In the genomic region with DNA sequence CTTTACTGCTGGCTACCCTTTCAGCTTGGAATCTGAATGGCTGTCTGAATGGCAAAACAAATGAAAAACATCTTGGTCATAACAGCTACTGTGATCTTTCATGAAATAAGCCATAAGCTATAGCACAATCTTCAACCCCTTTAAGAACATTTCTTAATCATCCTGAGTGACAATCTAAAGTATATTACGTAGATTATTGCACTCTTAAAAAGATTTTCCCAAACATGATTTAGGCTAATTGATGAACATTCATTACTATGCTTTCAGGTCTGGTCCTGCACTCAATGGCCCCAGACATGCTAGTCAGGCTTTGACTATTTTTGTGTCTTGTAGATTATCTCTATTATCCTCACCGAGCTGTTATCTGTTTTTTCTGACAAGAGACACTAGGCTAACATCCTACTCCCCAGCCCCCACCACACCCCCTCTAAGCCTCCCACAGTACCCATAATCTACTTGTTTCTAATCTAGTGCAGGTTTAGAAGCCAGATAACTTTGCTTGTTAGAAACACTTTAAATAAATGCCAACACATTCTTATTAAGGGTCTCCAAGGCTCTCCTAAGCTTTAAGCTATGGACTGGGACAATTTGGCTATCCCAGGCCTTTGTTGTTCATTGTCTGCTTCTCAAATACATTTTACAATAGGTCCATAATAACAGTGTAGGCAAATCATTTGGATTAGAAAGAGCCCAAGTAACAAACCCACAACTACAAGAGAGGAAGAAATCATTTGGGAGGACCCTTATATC, we compare ENCODE assay signal across 2 cellular contexts.
TF ChIP-seq lines count a peak whose summit lies in the region.

No MANE protein-coding gene starts in this region.

TF ChIP-seq in SK-N-SH, 30 proteins besides CTCF, POLR2A, EP300 and RAD21:
- TF ChIP-seq RFX5 (IDR thresholded peaks at IDR 0.05; ENCODE audit: low read length) (no peak), IRF3 (IDR thresholded peaks at IDR 0.05; ENCODE audit: low read depth, low read length) (no peak), MAX (IDR thresholded peaks at IDR 0.05; ENCODE audit: low read depth) (no peak), NRF1 (IDR thresholded peaks at IDR 0.05; ENCODE audit: low read depth, low read length) (no peak), TAF1 (IDR thresholded peaks at IDR 0.05; ENCODE audit: borderline replicate concordance, low read depth, low read length) (no peak), FOXM1 (IDR thresholded peaks at IDR 0.05; ENCODE audit: low read depth) (no peak), MXI1 (IDR thresholded peaks at IDR 0.05; ENCODE audit: low read depth, low read length) (no peak)
- TF ChIP-seq, protein P1, sequence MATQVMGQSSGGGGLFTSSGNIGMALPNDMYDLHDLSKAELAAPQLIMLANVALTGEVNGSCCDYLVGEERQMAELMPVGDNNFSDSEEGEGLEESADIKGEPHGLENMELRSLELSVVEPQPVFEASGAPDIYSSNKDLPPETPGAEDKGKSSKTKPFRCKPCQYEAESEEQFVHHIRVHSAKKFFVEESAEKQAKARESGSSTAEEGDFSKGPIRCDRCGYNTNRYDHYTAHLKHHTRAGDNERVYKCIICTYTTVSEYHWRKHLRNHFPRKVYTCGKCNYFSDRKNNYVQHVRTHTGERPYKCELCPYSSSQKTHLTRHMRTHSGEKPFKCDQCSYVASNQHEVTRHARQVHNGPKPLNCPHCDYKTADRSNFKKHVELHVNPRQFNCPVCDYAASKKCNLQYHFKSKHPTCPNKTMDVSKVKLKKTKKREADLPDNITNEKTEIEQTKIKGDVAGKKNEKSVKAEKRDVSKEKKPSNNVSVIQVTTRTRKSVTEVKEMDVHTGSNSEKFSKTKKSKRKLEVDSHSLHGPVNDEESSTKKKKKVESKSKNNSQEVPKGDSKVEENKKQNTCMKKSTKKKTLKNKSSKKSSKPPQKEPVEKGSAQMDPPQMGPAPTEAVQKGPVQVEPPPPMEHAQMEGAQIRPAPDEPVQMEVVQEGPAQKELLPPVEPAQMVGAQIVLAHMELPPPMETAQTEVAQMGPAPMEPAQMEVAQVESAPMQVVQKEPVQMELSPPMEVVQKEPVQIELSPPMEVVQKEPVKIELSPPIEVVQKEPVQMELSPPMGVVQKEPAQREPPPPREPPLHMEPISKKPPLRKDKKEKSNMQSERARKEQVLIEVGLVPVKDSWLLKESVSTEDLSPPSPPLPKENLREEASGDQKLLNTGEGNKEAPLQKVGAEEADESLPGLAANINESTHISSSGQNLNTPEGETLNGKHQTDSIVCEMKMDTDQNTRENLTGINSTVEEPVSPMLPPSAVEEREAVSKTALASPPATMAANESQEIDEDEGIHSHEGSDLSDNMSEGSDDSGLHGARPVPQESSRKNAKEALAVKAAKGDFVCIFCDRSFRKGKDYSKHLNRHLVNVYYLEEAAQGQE (IDR thresholded peaks at IDR 0.05; ENCODE audit: low read depth, low read length), result no peak

TF ChIP-seq in H1, 55 proteins besides CTCF, POLR2A, EP300 and RAD21:
- TF ChIP-seq SAP30 (IDR thresholded peaks at IDR 0.05; ENCODE audit: insufficient read depth, insufficient replicate concordance, low read length) (no peak), NANOG (IDR thresholded peaks at IDR 0.05; ENCODE audit: insufficient read depth, low read depth, low read length, poor library complexity, severe bottlenecking) (no peak), GTF2F1 (IDR thresholded peaks at IDR 0.05; ENCODE audit: borderline replicate concordance, low read depth, low read length) (no peak), POU5F1 (IDR thresholded peaks at IDR 0.05; ENCODE audit: low read depth, low read length) (no peak), SRF (IDR thresholded peaks at IDR 0.05; ENCODE audit: low read depth, low read length) (no peak), ASH2L (IDR thresholded peaks at IDR 0.05; ENCODE audit: low read length) (no peak), PHF8 (conservative IDR thresholded peaks at IDR 0.05; ENCODE audit: low read depth, low read length) (no peak)
